ENCODE assay signal across 1 cellular context in the genomic region with DNA sequence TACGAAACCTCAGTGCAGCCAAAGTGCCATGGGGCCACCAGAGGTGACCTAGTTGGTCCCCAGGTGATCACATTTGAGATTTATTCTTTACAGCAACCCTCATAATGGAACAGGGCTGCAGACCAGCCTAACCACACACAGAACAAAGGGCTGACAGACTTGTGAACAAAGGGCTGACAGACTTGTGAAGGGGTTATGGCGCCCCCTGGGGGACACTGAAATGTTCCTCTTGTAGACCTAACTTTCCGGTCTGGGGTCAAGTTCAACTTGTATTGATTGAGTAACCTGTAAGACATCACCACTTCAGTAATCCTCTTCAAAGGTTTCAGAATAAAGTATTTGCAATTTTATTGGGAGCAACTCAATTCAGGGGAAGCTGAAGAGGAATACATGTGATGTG.
TF ChIP-seq lines count a peak whose summit lies in the region.

No MANE protein-coding gene starts in this region.

TF ChIP-seq in HepG2, 621 proteins besides CTCF, POLR2A, EP300 and RAD21 (continued from another document and continues in another):
- TF ChIP-seq, protein P1, sequence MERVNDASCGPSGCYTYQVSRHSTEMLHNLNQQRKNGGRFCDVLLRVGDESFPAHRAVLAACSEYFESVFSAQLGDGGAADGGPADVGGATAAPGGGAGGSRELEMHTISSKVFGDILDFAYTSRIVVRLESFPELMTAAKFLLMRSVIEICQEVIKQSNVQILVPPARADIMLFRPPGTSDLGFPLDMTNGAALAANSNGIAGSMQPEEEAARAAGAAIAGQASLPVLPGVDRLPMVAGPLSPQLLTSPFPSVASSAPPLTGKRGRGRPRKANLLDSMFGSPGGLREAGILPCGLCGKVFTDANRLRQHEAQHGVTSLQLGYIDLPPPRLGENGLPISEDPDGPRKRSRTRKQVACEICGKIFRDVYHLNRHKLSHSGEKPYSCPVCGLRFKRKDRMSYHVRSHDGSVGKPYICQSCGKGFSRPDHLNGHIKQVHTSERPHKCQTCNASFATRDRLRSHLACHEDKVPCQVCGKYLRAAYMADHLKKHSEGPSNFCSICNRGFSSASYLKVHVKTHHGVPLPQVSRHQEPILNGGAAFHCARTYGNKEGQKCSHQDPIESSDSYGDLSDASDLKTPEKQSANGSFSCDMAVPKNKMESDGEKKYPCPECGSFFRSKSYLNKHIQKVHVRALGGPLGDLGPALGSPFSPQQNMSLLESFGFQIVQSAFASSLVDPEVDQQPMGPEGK (CRISPR knock-in tag; IDR thresholded peaks at IDR 0.05), result no peak
- TF ChIP-seq SOX6 (IDR thresholded peaks at IDR 0.05) (no peak), SOX6 (CRISPR knock-in tag; IDR thresholded peaks at IDR 0.05) (peak; percentile 80), NR2F2 (IDR thresholded peaks at IDR 0.05; ENCODE audit: borderline replicate concordance, low read depth) (no peak), JDP2 (CRISPR knock-in tag; IDR thresholded peaks at IDR 0.05; ENCODE audit: borderline replicate concordance) (no peak), ZNF724P (CRISPR knock-in tag; IDR thresholded peaks at IDR 0.05; ENCODE audit: borderline replicate concordance) (no peak), RARA (CRISPR knock-in tag; IDR thresholded peaks at IDR 0.05) (peak; percentile 84), SMARCE1 (IDR thresholded peaks at IDR 0.05; ENCODE audit: borderline replicate concordance) (no peak), SIX1 (CRISPR knock-in tag; IDR thresholded peaks at IDR 0.05; ENCODE audit: borderline replicate concordance) (no peak), ZNF713 (CRISPR knock-in tag; IDR thresholded peaks at IDR 0.05) (no peak), NFYC (CRISPR knock-in tag; IDR thresholded peaks at IDR 0.05) (no peak), SP5 (CRISPR knock-in tag; IDR thresholded peaks at IDR 0.05; ENCODE audit: borderline replicate concordance, low read depth) (no peak), NR2F1 (CRISPR knock-in tag; IDR thresholded peaks at IDR 0.05) (peak in 1 of 2 experiments; percentile 77; a peak in 2 of 4 replicates), ZNF335 (CRISPR knock-in tag; IDR thresholded peaks at IDR 0.05) (no peak), ZNF883 (CRISPR knock-in tag; IDR thresholded peaks at IDR 0.05; ENCODE audit: not compliant biosample characterization) (no peak), HNRNPK (IDR thresholded peaks at IDR 0.05; ENCODE audit: low read depth, low read length, poor library complexity, severe bottlenecking) (no peak), ZNF543 (CRISPR knock-in tag; IDR thresholded peaks at IDR 0.05) (no peak), ZNF780A (CRISPR knock-in tag; IDR thresholded peaks at IDR 0.05) (no peak), MIER2 (CRISPR knock-in tag; IDR thresholded peaks at IDR 0.05) (no peak), PTBP1 (IDR thresholded peaks at IDR 0.05; ENCODE audit: low read depth, low read length, poor library complexity, severe bottlenecking) (no peak), LCORL (IDR thresholded peaks at IDR 0.05) (no peak), LCORL (CRISPR knock-in tag; IDR thresholded peaks at IDR 0.05) (no peak), ZNF3 (CRISPR knock-in tag; IDR thresholded peaks at IDR 0.05) (no peak), SIN3B (IDR thresholded peaks at IDR 0.05; ENCODE audit: low read length) (no peak), ASH2L (IDR thresholded peaks at IDR 0.05; ENCODE audit: insufficient read length, low read depth, low read length) (no peak), MED1 (CRISPR knock-in tag; IDR thresholded peaks at IDR 0.05) (peak; percentile 81), FOXK2 (IDR thresholded peaks at IDR 0.05) (no peak), FOXO1 (CRISPR knock-in tag; IDR thresholded peaks at IDR 0.05) (no peak), ZNF615 (CRISPR knock-in tag; IDR thresholded peaks at IDR 0.05; ENCODE audit: borderline replicate concordance) (no peak), HMGA1 (CRISPR knock-in tag; conservative IDR thresholded peaks at IDR 0.05) (no peak), IRX3 (CRISPR knock-in tag; IDR thresholded peaks at IDR 0.05; ENCODE audit: borderline replicate concordance, low read depth) (no peak), ELF4 (CRISPR knock-in tag; IDR thresholded peaks at IDR 0.05; ENCODE audit: borderline replicate concordance) (no peak), ETV5 (CRISPR knock-in tag; IDR thresholded peaks at IDR 0.05; ENCODE audit: borderline replicate concordance) (peak; percentile 73), PAWR (CRISPR knock-in tag; IDR thresholded peaks at IDR 0.05; ENCODE audit: borderline replicate concordance) (no peak), IRF2 (CRISPR knock-in tag; IDR thresholded peaks at IDR 0.05) (0 out of 2 replicates have a peak, but pooled peaks have one; percentile 15)
- TF ChIP-seq, protein P2, sequence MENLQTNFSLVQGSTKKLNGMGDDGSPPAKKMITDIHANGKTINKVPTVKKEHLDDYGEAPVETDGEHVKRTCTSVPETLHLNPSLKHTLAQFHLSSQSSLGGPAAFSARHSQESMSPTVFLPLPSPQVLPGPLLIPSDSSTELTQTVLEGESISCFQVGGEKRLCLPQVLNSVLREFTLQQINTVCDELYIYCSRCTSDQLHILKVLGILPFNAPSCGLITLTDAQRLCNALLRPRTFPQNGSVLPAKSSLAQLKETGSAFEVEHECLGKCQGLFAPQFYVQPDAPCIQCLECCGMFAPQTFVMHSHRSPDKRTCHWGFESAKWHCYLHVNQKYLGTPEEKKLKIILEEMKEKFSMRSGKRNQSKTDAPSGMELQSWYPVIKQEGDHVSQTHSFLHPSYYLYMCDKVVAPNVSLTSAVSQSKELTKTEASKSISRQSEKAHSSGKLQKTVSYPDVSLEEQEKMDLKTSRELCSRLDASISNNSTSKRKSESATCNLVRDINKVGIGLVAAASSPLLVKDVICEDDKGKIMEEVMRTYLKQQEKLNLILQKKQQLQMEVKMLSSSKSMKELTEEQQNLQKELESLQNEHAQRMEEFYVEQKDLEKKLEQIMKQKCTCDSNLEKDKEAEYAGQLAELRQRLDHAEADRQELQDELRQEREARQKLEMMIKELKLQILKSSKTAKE (CRISPR knock-in tag; IDR thresholded peaks at IDR 0.05; ENCODE audit: borderline replicate concordance), result no peak
- TF ChIP-seq, protein P3, sequence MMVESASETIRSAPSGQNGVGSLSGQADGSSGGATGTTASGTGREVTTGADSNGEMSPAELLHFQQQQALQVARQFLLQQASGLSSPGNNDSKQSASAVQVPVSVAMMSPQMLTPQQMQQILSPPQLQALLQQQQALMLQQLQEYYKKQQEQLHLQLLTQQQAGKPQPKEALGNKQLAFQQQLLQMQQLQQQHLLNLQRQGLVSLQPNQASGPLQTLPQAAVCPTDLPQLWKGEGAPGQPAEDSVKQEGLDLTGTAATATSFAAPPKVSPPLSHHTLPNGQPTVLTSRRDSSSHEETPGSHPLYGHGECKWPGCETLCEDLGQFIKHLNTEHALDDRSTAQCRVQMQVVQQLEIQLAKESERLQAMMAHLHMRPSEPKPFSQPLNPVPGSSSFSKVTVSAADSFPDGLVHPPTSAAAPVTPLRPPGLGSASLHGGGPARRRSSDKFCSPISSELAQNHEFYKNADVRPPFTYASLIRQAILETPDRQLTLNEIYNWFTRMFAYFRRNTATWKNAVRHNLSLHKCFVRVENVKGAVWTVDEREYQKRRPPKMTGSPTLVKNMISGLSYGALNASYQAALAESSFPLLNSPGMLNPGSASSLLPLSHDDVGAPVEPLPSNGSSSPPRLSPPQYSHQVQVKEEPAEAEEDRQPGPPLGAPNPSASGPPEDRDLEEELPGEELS (CRISPR knock-in tag; IDR thresholded peaks at IDR 0.05), result no peak
- TF ChIP-seq, protein P4, sequence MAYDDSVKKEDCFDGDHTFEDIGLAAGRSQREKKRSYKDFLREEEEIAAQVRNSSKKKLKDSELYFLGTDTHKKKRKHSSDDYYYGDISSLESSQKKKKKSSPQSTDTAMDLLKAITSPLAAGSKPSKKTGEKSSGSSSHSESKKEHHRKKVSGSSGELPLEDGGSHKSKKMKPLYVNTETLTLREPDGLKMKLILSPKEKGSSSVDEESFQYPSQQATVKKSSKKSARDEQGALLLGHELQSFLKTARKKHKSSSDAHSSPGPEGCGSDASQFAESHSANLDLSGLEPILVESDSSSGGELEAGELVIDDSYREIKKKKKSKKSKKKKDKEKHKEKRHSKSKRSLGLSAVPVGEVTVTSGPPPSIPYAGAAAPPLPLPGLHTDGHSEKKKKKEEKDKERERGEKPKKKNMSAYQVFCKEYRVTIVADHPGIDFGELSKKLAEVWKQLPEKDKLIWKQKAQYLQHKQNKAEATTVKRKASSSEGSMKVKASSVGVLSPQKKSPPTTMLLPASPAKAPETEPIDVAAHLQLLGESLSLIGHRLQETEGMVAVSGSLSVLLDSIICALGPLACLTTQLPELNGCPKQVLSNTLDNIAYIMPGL (CRISPR knock-in tag; IDR thresholded peaks at IDR 0.05; ENCODE audit: borderline replicate concordance in 1 of 2, low read depth in 1 of 2), result no peak
- TF ChIP-seq, protein P5, sequence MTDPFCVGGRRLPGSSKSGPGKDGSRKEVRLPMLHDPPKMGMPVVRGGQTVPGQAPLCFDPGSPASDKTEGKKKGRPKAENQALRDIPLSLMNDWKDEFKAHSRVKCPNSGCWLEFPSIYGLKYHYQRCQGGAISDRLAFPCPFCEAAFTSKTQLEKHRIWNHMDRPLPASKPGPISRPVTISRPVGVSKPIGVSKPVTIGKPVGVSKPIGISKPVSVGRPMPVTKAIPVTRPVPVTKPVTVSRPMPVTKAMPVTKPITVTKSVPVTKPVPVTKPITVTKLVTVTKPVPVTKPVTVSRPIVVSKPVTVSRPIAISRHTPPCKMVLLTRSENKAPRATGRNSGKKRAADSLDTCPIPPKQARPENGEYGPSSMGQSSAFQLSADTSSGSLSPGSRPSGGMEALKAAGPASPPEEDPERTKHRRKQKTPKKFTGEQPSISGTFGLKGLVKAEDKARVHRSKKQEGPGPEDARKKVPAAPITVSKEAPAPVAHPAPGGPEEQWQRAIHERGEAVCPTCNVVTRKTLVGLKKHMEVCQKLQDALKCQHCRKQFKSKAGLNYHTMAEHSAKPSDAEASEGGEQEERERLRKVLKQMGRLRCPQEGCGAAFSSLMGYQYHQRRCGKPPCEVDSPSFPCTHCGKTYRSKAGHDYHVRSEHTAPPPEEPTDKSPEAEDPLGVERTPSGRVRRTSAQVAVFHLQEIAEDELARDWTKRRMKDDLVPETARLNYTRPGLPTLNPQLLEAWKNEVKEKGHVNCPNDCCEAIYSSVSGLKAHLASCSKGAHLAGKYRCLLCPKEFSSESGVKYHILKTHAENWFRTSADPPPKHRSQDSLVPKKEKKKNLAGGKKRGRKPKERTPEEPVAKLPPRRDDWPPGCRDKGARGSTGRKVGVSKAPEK (CRISPR knock-in tag; IDR thresholded peaks at IDR 0.05; ENCODE audit: borderline replicate concordance), result no peak
- TF ChIP-seq, protein P6, sequence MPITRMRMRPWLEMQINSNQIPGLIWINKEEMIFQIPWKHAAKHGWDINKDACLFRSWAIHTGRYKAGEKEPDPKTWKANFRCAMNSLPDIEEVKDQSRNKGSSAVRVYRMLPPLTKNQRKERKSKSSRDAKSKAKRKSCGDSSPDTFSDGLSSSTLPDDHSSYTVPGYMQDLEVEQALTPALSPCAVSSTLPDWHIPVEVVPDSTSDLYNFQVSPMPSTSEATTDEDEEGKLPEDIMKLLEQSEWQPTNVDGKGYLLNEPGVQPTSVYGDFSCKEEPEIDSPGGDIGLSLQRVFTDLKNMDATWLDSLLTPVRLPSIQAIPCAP (CRISPR knock-in tag; IDR thresholded peaks at IDR 0.05; ENCODE audit: low read depth), result no peak
- TF ChIP-seq, protein P7, sequence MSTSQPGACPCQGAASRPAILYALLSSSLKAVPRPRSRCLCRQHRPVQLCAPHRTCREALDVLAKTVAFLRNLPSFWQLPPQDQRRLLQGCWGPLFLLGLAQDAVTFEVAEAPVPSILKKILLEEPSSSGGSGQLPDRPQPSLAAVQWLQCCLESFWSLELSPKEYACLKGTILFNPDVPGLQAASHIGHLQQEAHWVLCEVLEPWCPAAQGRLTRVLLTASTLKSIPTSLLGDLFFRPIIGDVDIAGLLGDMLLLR (CRISPR knock-in tag; IDR thresholded peaks at IDR 0.05), result no peak
- TF ChIP-seq, protein P8, sequence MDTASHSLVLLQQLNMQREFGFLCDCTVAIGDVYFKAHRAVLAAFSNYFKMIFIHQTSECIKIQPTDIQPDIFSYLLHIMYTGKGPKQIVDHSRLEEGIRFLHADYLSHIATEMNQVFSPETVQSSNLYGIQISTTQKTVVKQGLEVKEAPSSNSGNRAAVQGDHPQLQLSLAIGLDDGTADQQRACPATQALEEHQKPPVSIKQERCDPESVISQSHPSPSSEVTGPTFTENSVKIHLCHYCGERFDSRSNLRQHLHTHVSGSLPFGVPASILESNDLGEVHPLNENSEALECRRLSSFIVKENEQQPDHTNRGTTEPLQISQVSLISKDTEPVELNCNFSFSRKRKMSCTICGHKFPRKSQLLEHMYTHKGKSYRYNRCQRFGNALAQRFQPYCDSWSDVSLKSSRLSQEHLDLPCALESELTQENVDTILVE (CRISPR knock-in tag; IDR thresholded peaks at IDR 0.05), result 0 out of 2 replicates have a peak, but pooled peaks have one; percentile 37
- TF ChIP-seq, protein P9, sequence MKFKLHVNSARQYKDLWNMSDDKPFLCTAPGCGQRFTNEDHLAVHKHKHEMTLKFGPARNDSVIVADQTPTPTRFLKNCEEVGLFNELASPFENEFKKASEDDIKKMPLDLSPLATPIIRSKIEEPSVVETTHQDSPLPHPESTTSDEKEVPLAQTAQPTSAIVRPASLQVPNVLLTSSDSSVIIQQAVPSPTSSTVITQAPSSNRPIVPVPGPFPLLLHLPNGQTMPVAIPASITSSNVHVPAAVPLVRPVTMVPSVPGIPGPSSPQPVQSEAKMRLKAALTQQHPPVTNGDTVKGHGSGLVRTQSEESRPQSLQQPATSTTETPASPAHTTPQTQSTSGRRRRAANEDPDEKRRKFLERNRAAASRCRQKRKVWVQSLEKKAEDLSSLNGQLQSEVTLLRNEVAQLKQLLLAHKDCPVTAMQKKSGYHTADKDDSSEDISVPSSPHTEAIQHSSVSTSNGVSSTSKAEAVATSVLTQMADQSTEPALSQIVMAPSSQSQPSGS (CRISPR knock-in tag; IDR thresholded peaks at IDR 0.05), result peak; percentile 38; the same call in 1 of the 2 replicates
- TF ChIP-seq, protein P10, sequence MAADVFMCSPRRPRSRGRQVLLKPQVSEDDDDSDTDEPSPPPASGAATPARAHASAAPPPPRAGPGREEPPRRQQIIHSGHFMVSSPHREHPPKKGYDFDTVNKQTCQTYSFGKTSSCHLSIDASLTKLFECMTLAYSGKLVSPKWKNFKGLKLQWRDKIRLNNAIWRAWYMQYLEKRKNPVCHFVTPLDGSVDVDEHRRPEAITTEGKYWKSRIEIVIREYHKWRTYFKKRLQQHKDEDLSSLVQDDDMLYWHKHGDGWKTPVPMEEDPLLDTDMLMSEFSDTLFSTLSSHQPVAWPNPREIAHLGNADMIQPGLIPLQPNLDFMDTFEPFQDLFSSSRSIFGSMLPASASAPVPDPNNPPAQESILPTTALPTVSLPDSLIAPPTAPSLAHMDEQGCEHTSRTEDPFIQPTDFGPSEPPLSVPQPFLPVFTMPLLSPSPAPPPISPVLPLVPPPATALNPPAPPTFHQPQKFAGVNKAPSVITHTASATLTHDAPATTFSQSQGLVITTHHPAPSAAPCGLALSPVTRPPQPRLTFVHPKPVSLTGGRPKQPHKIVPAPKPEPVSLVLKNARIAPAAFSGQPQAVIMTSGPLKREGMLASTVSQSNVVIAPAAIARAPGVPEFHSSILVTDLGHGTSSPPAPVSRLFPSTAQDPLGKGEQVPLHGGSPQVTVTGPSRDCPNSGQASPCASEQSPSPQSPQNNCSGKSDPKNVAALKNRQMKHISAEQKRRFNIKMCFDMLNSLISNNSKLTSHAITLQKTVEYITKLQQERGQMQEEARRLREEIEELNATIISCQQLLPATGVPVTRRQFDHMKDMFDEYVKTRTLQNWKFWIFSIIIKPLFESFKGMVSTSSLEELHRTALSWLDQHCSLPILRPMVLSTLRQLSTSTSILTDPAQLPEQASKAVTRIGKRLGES (CRISPR knock-in tag; IDR thresholded peaks at IDR 0.05; ENCODE audit: borderline replicate concordance), result no peak
